ENCODE assay signal across 8 cellular contexts in genomic region chr3:87503901-87504498, GRCh38.
DNase-seq lines count a peak whose midpoint lies in the region; ATAC-seq and TF ChIP-seq lines count a peak whose summit lies in the region.

No MANE protein-coding gene starts in this region.

- peak; percentile 59 for ATAC-seq in GM18499 (IDR thresholded peaks at IDR 0.05; ENCODE audit: insufficient read depth, unreplicated experiment)
- ATAC-seq in HG02852 (IDR thresholded peaks at IDR 0.05; ENCODE audit: unreplicated experiment), result peak; percentile 92

- peak; percentile 65 for DNase-seq in AG10803 (ENCODE audit: low read depth)
- DNase-seq in NCI-H1105 (lab: John Stamatoyannopoulos, UW), result peak; percentile 7
- DNase-seq in T1000 (lab: John Stamatoyannopoulos, UW), result peak; percentile 40
- DNase-seq in glomerular endothelial cell (ENCODE audit: extremely low read depth, low read depth, low spot score), result peak; percentile 76
- DNase-seq in stromal cell of bone marrow (ENCODE audit: low read depth), result peak; percentile 64
- no peak for DNase-seq in activated effector memory CD4-positive, alpha-beta T cell treated with Interleukin-2 at 50 U/mL for 16 hours

- TF ChIP-seq CTCF in AG10803 (conservative IDR thresholded peaks at IDR 0.05; ENCODE audit: low read length), result peak; percentile 79

- no peak overlapping the region for H3K4me3 ChIP-seq in AG10803 (ENCODE audit: low read length)
